Comparison of ENCODE assay signal across 23 cellular contexts in genomic region chr11:1563149-1563638, GRCh38. TPM values are rescaled to one million over a fixed set of nuclear protein-coding genes. Genes with fewer than 3 reads are reported as not detected.
DNase-seq lines count a peak whose midpoint lies in the region; TF ChIP-seq lines count a peak whose summit lies in the region.
"Had no signal": no experiment of that assay in that cellular context is flagged by ENCODE, and none has a peak within 500 bp of the region (broad histone marks: within the 10 kb centered on the region; RNA-seq: fewer than 3 reads in every experiment).

No MANE protein-coding gene starts in this region.

- no peaks in the 10 kb centered on the region for H3F3A ChIP-seq in neural cell (ENCODE audit: insufficient read depth, low read length, poor library complexity, severe bottlenecking)

- H3K56ac ChIP-seq in H9 (ENCODE audit: insufficient read length, low read depth, low read length) = no peak overlapping the region

- H3K18ac ChIP-seq in H9 (ENCODE audit: insufficient read length, low read depth, low read length) = no peak overlapping the region

- H3K4me1 ChIP-seq in H9 (ENCODE audit: insufficient read depth, low read length) (no peaks in the 10 kb centered on the region; the same call in 1 of the 2 replicates), tibial nerve (peaks cover 0 to 69% (median 19%) of the 10 kb centered on the region in 4 donors)
- H3K4me1 ChIP-seq: Caco-2 had no signal

- H3K4ac ChIP-seq in H9 (ENCODE audit: low read depth, low read length) = no peak overlapping the region

- H3K27me3 ChIP-seq in H9 (ENCODE audit: insufficient read depth, low read length) = no peaks in the 10 kb centered on the region; the same call in 1 of the 2 replicates
- H3K27me3 ChIP-seq in neural cell (ENCODE audit: insufficient read depth, low read depth, low read length) = no peaks in the 10 kb centered on the region
- no peaks in the 10 kb centered on the region for H3K27me3 ChIP-seq in tibial nerve
- H3K27me3 ChIP-seq: MG63, SJSA1 had no signal

- H3K4me1 Mint-ChIP-seq in H9 = peaks cover 15 to 39% of the 10 kb centered on the region in 2 experiments

- no peak overlapping the region for H3T11ph ChIP-seq in H9 (ENCODE audit: low read length)

- H4K8ac ChIP-seq in H9 (replicated peaks; ENCODE audit: insufficient read length, low read depth, low read length) = no peak overlapping the region

- no peak overlapping the region for H3K14ac ChIP-seq in H9 (ENCODE audit: insufficient read depth, low read length)

- no peak overlapping the region for H2BK15ac ChIP-seq in H9 (ENCODE audit: low read depth, low read length)

- H3K4me2 ChIP-seq in H9 (ENCODE audit: insufficient read depth, insufficient read length, low read length) = no peak overlapping the region
- no peak overlapping the region for H3K4me2 ChIP-seq in neural cell (ENCODE audit: low read length)

- no peak overlapping the region for H3K27ac ChIP-seq in H9 (ENCODE audit: insufficient read length, low read depth, low read length)
- H3K27ac ChIP-seq in neural cell (ENCODE audit: low read length) = no peak overlapping the region
- H3K27ac ChIP-seq in tibial nerve = peak overlapping the region in 3 of 4 donors; percentile 50 to 99 (median 75)
- H3K27ac ChIP-seq: SJSA1 had no signal

- H3K27me3 Mint-ChIP-seq in H9 (ENCODE audit: low read depth) = peaks cover 18% of the 10 kb centered on the region

- H2AFZ ChIP-seq in H9 (ENCODE audit: low read length) (no peak overlapping the region), neural cell (ENCODE audit: low read depth, low read length) (no peak overlapping the region)

- H3K27ac Mint-ChIP-seq in H9 = no peak overlapping the region
- H3K27ac Mint-ChIP-seq: CD8-positive, alpha-beta T cell had no signal

- H2BK12ac ChIP-seq in H9 (ENCODE audit: insufficient read length, low read depth, low read length) = no peak overlapping the region

- no peaks in the 10 kb centered on the region for H3K9me3 ChIP-seq in H9 (ENCODE audit: control insufficient read depth, low read depth, low read length)
- H3K9me3 ChIP-seq in neural cell (ENCODE audit: low read length) = no peaks in the 10 kb centered on the region
- H3K9me3 ChIP-seq in tibial nerve = no peaks in the 10 kb centered on the region
- H3K9me3 ChIP-seq: Caco-2, MG63, SJSA1 had no signal

- H3K4me3 ChIP-seq in neural cell (ENCODE audit: low read length) (peak overlapping the region; percentile 13), tibial nerve (no peak overlapping the region)
- H3K4me3 ChIP-seq: MG63, SJSA1 had no signal

- DNase-seq in H9 (peak; percentile 21), ecto neural progenitor cell (ENCODE audit: low spot score) (peak; percentile 43), tibial nerve (ENCODE audit: low spot score in 2 of 2) (no peak), retina (no peak), DMS153 treated with DMSO at 0.1 percent for 48 hours (lab: John Stamatoyannopoulos, UW; ENCODE audit: unreplicated experiment) (no peak), DMS79 (lab: John Stamatoyannopoulos, UW) (no peak)
- DNase-seq: C1 segment of cervical spinal cord; Caco-2; DMS 273 treated with DMSO at 0.1 percent for 48 hours; DND-41; MG63; NCI-H2029; NCI-H446; NK-92 treated with Interleukin-12 subunit alpha and Interleukin-12 subunit beta, amount 100 ng/mL, for 24 hours; Right ventricle myocardium superior had no signal

- no peaks in the 10 kb centered on the region for H3K79me2 ChIP-seq in H9 (ENCODE audit: insufficient read depth, low read length)
- peaks cover 26% of the 10 kb centered on the region for H3K79me2 ChIP-seq in neural cell (replicated peaks; ENCODE audit: insufficient read depth, low read length)

- no peak overlapping the region for H3K23ac ChIP-seq in H9 (ENCODE audit: insufficient read length, low read depth, low read length)

- no peaks in the 10 kb centered on the region for H3K79me1 ChIP-seq in H9 (ENCODE audit: insufficient read depth, low read depth, low read length, poor library complexity, severe bottlenecking)

- WGBS in H9 (ENCODE audit: extremely low coverage, insufficient read length, low lambda C conversion rate) = no CpG with 5 or more reads among the region's 12 CpGs
- 58 to 67% methylated on average over 4 to 12 of the region's 12 CpGs for WGBS in tibial nerve, 2 donors

- TF ChIP-seq CTCF in H9 (conservative IDR thresholded peaks at IDR 0.05) = no peak
- no peak for TF ChIP-seq CTCF in neural cell (IDR thresholded peaks at IDR 0.05; ENCODE audit: poor library complexity, severe bottlenecking)
- TF ChIP-seq CTCF in tibial nerve (IDR thresholded peaks at IDR 0.05) = no peak

- H2BK20ac ChIP-seq in H9 (ENCODE audit: low read depth, low read length, poor library complexity, severe bottlenecking) = no peak overlapping the region

- H2BK5ac ChIP-seq in H9 (ENCODE audit: insufficient read length, low read length) = no peak overlapping the region

- no peaks in the 10 kb centered on the region for H3K23me2 ChIP-seq in H9 (ENCODE audit: insufficient read length, low read depth, low read length, poor library complexity, severe bottlenecking)

- H3K9ac ChIP-seq in H9 (ENCODE audit: extremely low read depth, insufficient read length, low read length) (no peak overlapping the region), neural cell (ENCODE audit: low read length) (no peak overlapping the region)

- H3K36me3 Mint-ChIP-seq in H9 (ENCODE audit: insufficient read depth in 1 of 3, low read depth in 3 of 3) = no peaks in the 10 kb centered on the region

- H3K9me3 Mint-ChIP-seq in H9 = no peaks in the 10 kb centered on the region
- H3K9me3 Mint-ChIP-seq: CD8-positive, alpha-beta T cell had no signal

- no peak overlapping the region for H4K91ac ChIP-seq in H9 (ENCODE audit: insufficient read length, low read depth, low read length)

- H4K5ac ChIP-seq in H9 (ENCODE audit: insufficient read length, low read depth, low read length) = no peak overlapping the region

- no peak for TF ChIP-seq EP300 in neural cell (conservative IDR thresholded peaks at IDR 0.05; ENCODE audit: poor library complexity, severe bottlenecking)
- peak in 1 of 2 donors; percentile 18 for TF ChIP-seq EP300 in tibial nerve (IDR thresholded peaks at IDR 0.05)

- H2AK5ac ChIP-seq in H9 (ENCODE audit: insufficient read length, low read length) = no peak overlapping the region

- H2BK120ac ChIP-seq in H9 (ENCODE audit: low read depth, low read length, poor library complexity, severe bottlenecking) = no peak overlapping the region

- TF ChIP-seq POLR2A in tibial nerve (IDR thresholded peaks at IDR 0.05) = no peak

- H3K36me3 ChIP-seq in neural cell (ENCODE audit: insufficient read depth, low read length) (no peaks in the 10 kb centered on the region), tibial nerve (peaks cover 0 to 40% (median 0%) of the 10 kb centered on the region in 3 donors)
- H3K36me3 ChIP-seq: SJSA1 had no signal

- H3K4me3 Mint-ChIP-seq in H9 = no peak overlapping the region
- H3K4me3 Mint-ChIP-seq: CD8-positive, alpha-beta T cell had no signal

- no peaks in the 10 kb centered on the region for H3K9me2 ChIP-seq in neural cell (ENCODE audit: insufficient read depth, low read length)

- H4K20me1 ChIP-seq in H9 (ENCODE audit: control insufficient read depth, insufficient read depth, insufficient read length) = no peaks in the 10 kb centered on the region
- H4K20me1 ChIP-seq in neural cell (ENCODE audit: insufficient read depth) = peaks cover 55% of the 10 kb centered on the region

- TF ChIP-seq RAD21 in neural cell (conservative IDR thresholded peaks at IDR 0.05) = no peak

TF ChIP-seq in neural cell, 6 proteins besides CTCF, POLR2A, EP300 and RAD21:
- TF ChIP-seq POLR2AphosphoS5 (IDR thresholded peaks at IDR 0.05) (no peak), MXI1 (conservative IDR thresholded peaks at IDR 0.05; ENCODE audit: poor library complexity, severe bottlenecking) (no peak), REST (IDR thresholded peaks at IDR 0.05; ENCODE audit: borderline replicate concordance) (no peak), TAF1 (IDR thresholded peaks at IDR 0.05; ENCODE audit: low read depth) (no peak), SMC3 (conservative IDR thresholded peaks at IDR 0.05; ENCODE audit: poor library complexity) (no peak), EZH2 (IDR thresholded peaks at IDR 0.05; ENCODE audit: borderline replicate concordance, insufficient read depth, low read length, poor library complexity, severe bottlenecking) (no peak)
TF ChIP-seq in neural cell: peak in this region for 0.

RNA-seq across cellular contexts. Expression of gene DUSP8, which starts 8.9 kb away (rescaled TPM):
- total RNA-seq in H9 (2021) (3.2 and 4.4 TPM in 2 replicates), tibial nerve (10 to 100 TPM in 1 of 4 donors, 1 to 10 TPM in 3; 1.9 to 10.8 (median 3.4) TPM)
- 3.5 and 7.1 TPM in 2 replicates for polyA plus RNA-seq in neural cell
- polyA minus RNA-seq in neural cell = 15.8 and 17.7 TPM in 2 replicates
- total RNA-seq: LHCN-M2 had no signal

RNA-seq across cellular contexts. Expression of gene KRTAP5-1, which starts 21.9 kb away (rescaled TPM):
- total RNA-seq in H9 (2021) (not detected in 2 replicates), tibial nerve (not detected)
- polyA plus RNA-seq in neural cell = not detected in 2 replicates
- not detected in 2 replicates for polyA minus RNA-seq in neural cell
- total RNA-seq: A673; Caco-2; CD8-positive, alpha-beta T cell; H4; HepG2; HT1080; LHCN-M2; Right ventricle myocardium superior; SJSA1 had no signal
- polyA plus RNA-seq: HepG2 had no signal

RNA-seq across cellular contexts. Expression of gene KRTAP5-2, which starts 34.9 kb away (rescaled TPM):
- not detected in 2 replicates for total RNA-seq in H9 (2021)
- not detected in 2 replicates for polyA plus RNA-seq in neural cell
- not detected in 2 replicates for polyA minus RNA-seq in neural cell
- total RNA-seq in tibial nerve = not detected
- total RNA-seq: A673; Caco-2; CD8-positive, alpha-beta T cell; H4; HepG2; HT1080; LHCN-M2; Right ventricle myocardium superior; SJSA1 had no signal
- polyA plus RNA-seq: HepG2 had no signal

RNA-seq across cellular contexts. Expression of gene KRTAP5-3, which starts 45.1 kb away (rescaled TPM):
- not detected in 2 replicates for total RNA-seq in H9 (2021)
- not detected in 2 replicates for polyA plus RNA-seq in neural cell
- polyA minus RNA-seq in neural cell = not detected in 2 replicates
- total RNA-seq in tibial nerve = not detected
- total RNA-seq: A673; Caco-2; CD8-positive, alpha-beta T cell; H4; HepG2; HT1080; LHCN-M2; Right ventricle myocardium superior; SJSA1 had no signal
- polyA plus RNA-seq: HepG2 had no signal

RNA-seq across cellular contexts. Expression of gene KRTAP5-4, which starts 58.7 kb away (rescaled TPM):
- not detected in 2 replicates for total RNA-seq in H9 (2021)
- polyA plus RNA-seq in neural cell = not detected in 2 replicates
- polyA minus RNA-seq in neural cell = not detected in 2 replicates
- total RNA-seq in tibial nerve = not detected
- total RNA-seq: A673; Caco-2; CD8-positive, alpha-beta T cell; H4; HepG2; HT1080; LHCN-M2; Right ventricle myocardium superior; SJSA1 had no signal
- polyA plus RNA-seq: HepG2 had no signal

Comparison
In these comparisons a context has a peak if more than half of its experiments do, and no peak if none do; other contexts are left out.
1. DNase-seq: peak in H9 (single experiment) and ecto neural progenitor cell (single experiment); none in tibial nerve (0 of 2), retina (single experiment), DMS153 treated with DMSO at 0.1 percent for 48 hours (single experiment) and DMS79 (single experiment).
2. H3K27ac ChIP-seq: peak in tibial nerve (3 of 4); none in H9 (single experiment) and neural cell (single experiment).